17 cellular contexts compared by ENCODE assay signal in the genomic region with DNA sequence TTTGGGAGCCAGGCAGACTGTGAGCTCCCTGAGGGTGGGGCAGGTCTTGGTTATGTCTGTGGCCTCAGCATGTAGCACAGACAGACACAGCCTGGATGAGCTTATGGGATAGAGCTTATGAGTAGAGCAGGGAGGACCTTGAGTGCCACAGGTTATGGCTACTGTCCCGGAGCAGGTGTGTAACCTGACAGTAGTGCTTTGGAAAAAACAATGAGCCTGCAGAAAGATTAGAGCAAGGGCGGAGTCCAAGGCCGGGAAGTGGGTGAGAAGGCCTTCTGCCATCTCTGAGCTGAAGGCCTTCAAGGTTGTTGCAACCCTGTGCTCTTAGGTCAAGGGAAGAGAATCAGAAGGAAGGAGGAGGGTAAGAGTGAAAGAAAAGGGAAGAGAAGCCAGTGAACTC. TPM values are rescaled to one million over a fixed set of nuclear protein-coding genes. Genes with fewer than 3 reads are reported as not detected.
DNase-seq lines count a peak whose midpoint lies in the region; ATAC-seq and TF ChIP-seq lines count a peak whose summit lies in the region.
"Had no signal": no experiment of that assay in that cellular context is flagged by ENCODE, and none has a peak within 500 bp of the region (broad histone marks: within the 10 kb centered on the region; RNA-seq: fewer than 3 reads in every experiment).

No MANE protein-coding gene starts in this region.

- CTCF ChIA-PET in activated B cell treated with CpG ODN at 0.5 μM for 24 hours (lab: Charles Lee): interaction anchor here (1.4 to 3.1 kb wide), 2 partner anchors 15 to 35 kb away, joined by 4 to 13 read pairs; a partner anchor contains a TSS
- CTCF ChIA-PET in CD4-positive, alpha-beta T cell (lab: Charles Lee): no interaction called here

- H3K27me3 Mint-ChIP-seq in activated B cell treated with CpG ODN at 0.5 μM for 24 hours (no peaks in the 10 kb centered on the region), type B pancreatic cell (no peaks in the 10 kb centered on the region)
- no peaks in the 10 kb centered on the region for H3K27me3 Mint-ChIP-seq in CD4-positive, alpha-beta T cell
- H3K27me3 Mint-ChIP-seq: activated CD4-positive, alpha-beta memory T cell treated with anti-CD3 and anti-CD28 coated beads, Interleukin-2, amount 10 ng/mL, durations not matched to agents 7 days and 5 days; activated T-helper 17 cell treated with anti-CD3 and anti-CD28 coated beads, Interleukin-2, amount 50 U/mL, for 72 hours had no signal

- TF ChIP-seq POLR2A in prostate gland (IDR thresholded peaks at IDR 0.05): no peak

- H3K27ac Mint-ChIP-seq in activated naive CD4-positive, alpha-beta T cell treated with anti-CD3 and anti-CD28 coated beads, Interleukin-2, amount 50 U/mL, for 72 hours: peak overlapping the region; percentile 10 to 58
- peak overlapping the region; percentile 70 for H3K27ac Mint-ChIP-seq in activated B cell treated with CpG ODN at 0.5 μM for 24 hours
- peak overlapping the region; percentile 68 for H3K27ac Mint-ChIP-seq in type B pancreatic cell
- H3K27ac Mint-ChIP-seq in CD4-positive, alpha-beta T cell: no peak overlapping the region
- H3K27ac Mint-ChIP-seq: activated CD4-positive, alpha-beta memory T cell treated with anti-CD3 and anti-CD28 coated beads, Interleukin-2, amount 10 ng/mL, durations not matched to agents 7 days and 5 days; activated T-helper 17 cell treated with anti-CD3 and anti-CD28 coated beads, Interleukin-2, amount 50 U/mL, for 72 hours had no signal

- H3K4me3 ChIP-seq in lower lobe of right lung (no peak overlapping the region), prostate gland (no peak overlapping the region)
- H3K4me3 ChIP-seq: PC-9, tibial nerve had no signal

- H3K36me3 Mint-ChIP-seq in activated naive CD4-positive, alpha-beta T cell treated with anti-CD3 and anti-CD28 coated beads, Interleukin-2, amount 50 U/mL, for 72 hours: no peaks in the 10 kb centered on the region
- H3K36me3 Mint-ChIP-seq in activated B cell treated with CpG ODN at 0.5 μM for 24 hours (ENCODE audit: low read depth): peaks cover 70% of the 10 kb centered on the region
- peaks cover 16% of the 10 kb centered on the region for H3K36me3 Mint-ChIP-seq in type B pancreatic cell
- H3K36me3 Mint-ChIP-seq in CD4-positive, alpha-beta T cell (ENCODE audit: low read depth): peaks cover 29% of the 10 kb centered on the region

- no peak for TF ChIP-seq CTCF in activated B cell treated with CpG ODN at 0.5 μM for 24 hours (IDR thresholded peaks at IDR 0.05)
- TF ChIP-seq CTCF in lower lobe of right lung (IDR thresholded peaks at IDR 0.05): no peak
- TF ChIP-seq CTCF in type B pancreatic cell (conservative IDR thresholded peaks at IDR 0.05): no peak
- no peak for TF ChIP-seq CTCF in CD4-positive, alpha-beta T cell (IDR thresholded peaks at IDR 0.05)
- TF ChIP-seq CTCF in prostate gland (IDR thresholded peaks at IDR 0.05): no peak

- H3K27me3 ChIP-seq in lower lobe of right lung (ENCODE audit: low read depth): no peaks in the 10 kb centered on the region
- no peaks in the 10 kb centered on the region for H3K27me3 ChIP-seq in CD4-positive, alpha-beta T cell (ENCODE audit: control insufficient read depth, insufficient read depth, low read length)
- H3K27me3 ChIP-seq in prostate gland (replicated peaks; ENCODE audit: insufficient read depth): no peaks in the 10 kb centered on the region
- H3K27me3 ChIP-seq: tibial nerve had no signal

- intact Hi-C loops in activated B cell treated with CpG ODN at 0.5 μM for 24 hours (cut with micrococcal nuclease) (no loop called here), lower lobe of right lung (cut with DNase I) (no loop called here), prostate gland (cut with DNase I) (no loop called here)
- intact Hi-C loops in CD4-positive, alpha-beta T cell (cut with DNase I, micrococcal nuclease): no loop called here

- H3K27ac ChIP-seq in lower lobe of right lung (no peak overlapping the region), prostate gland (peak overlapping the region in 1 of 2 donors; percentile 12)
- H3K27ac ChIP-seq in CD4-positive, alpha-beta T cell (ENCODE audit: low read depth, low read length): no peak overlapping the region
- H3K27ac ChIP-seq: PC-9, tibial nerve had no signal

- WGBS in prostate gland: 84% methylated on average over 3 of the region's 3 CpGs

- H3K4me1 ChIP-seq in lower lobe of right lung (peaks cover 13% of the 10 kb centered on the region), prostate gland (replicated peaks) (peaks cover 10% of the 10 kb centered on the region)

- ATAC-seq in activated naive CD4-positive, alpha-beta T cell treated with anti-CD3 and anti-CD28 coated beads, Interleukin-2, amount 50 U/mL, for 72 hours: no peak
- ATAC-seq in activated B cell treated with CpG ODN at 0.5 μM for 24 hours (ENCODE audit: low read depth): no peak
- ATAC-seq in lower lobe of right lung: no peak
- ATAC-seq in CD4-positive, alpha-beta T cell (ENCODE audit: poor library complexity): no peak

- no peak for DNase-seq in activated naive CD4-positive, alpha-beta T cell treated with anti-CD3 and anti-CD28 coated beads, Interleukin-2, amount 50 U/mL, for 72 hours (ENCODE audit: low spot score in 2 of 2)
- DNase-seq in activated naive CD4-positive, alpha-beta T cell (lab: John Stamatoyannopoulos, UW): no peak
- no peak for DNase-seq in activated B cell treated with CpG ODN at 0.5 μM for 24 hours
- DNase-seq in lower lobe of right lung: peak; percentile 43
- no peak for DNase-seq in type B pancreatic cell (ENCODE audit: extremely low spot score, unreplicated experiment)
- no peak for DNase-seq in CD4-positive, alpha-beta T cell
- DNase-seq in prostate gland (ENCODE audit: low spot score): no peak
- no peak for DNase-seq in NCI-H2107 treated with DMSO at 0.1 percent for 48 hours (lab: John Stamatoyannopoulos, UW; ENCODE audit: unreplicated experiment)
- DNase-seq: activated CD4-positive, alpha-beta memory T cell treated with anti-CD3 and anti-CD28 coated beads, Interleukin-2, amount 10 ng/mL, durations not matched to agents 7 days and 5 days; amygdala; GOT3; NCI-H146; PC-9; retina; stimulated activated naive CD4-positive, alpha-beta T cell had no signal

- H3K4me1 Mint-ChIP-seq in activated B cell treated with CpG ODN at 0.5 μM for 24 hours (peaks cover 42% of the 10 kb centered on the region), type B pancreatic cell (ENCODE audit: unreplicated experiment) (peaks cover 21% of the 10 kb centered on the region)
- peaks cover 10% of the 10 kb centered on the region for H3K4me1 Mint-ChIP-seq in CD4-positive, alpha-beta T cell (ENCODE audit: low read depth)

- H3K9me3 ChIP-seq in lower lobe of right lung (no peaks in the 10 kb centered on the region), prostate gland (no peaks in the 10 kb centered on the region)
- no peaks in the 10 kb centered on the region for H3K9me3 ChIP-seq in CD4-positive, alpha-beta T cell (ENCODE audit: control insufficient read depth, low read length)
- H3K9me3 ChIP-seq: tibial nerve had no signal

- POLR2A ChIA-PET in activated B cell treated with CpG ODN at 0.5 μM for 24 hours (lab: Charles Lee): interaction anchor here (2.9 kb wide), 1 partner anchor 15 kb away, joined by 12 read pairs; no protein-coding TSS in a partner anchor
- POLR2A ChIA-PET in CD4-positive, alpha-beta T cell (lab: Charles Lee): interaction anchor here (4.8 kb wide), 1 partner anchor 16 kb away, joined by 18 read pairs; a partner anchor contains a TSS

- H3K4me3 Mint-ChIP-seq in activated B cell treated with CpG ODN at 0.5 μM for 24 hours (no peak overlapping the region), type B pancreatic cell (no peak overlapping the region)
- no peak overlapping the region for H3K4me3 Mint-ChIP-seq in CD4-positive, alpha-beta T cell
- H3K4me3 Mint-ChIP-seq: activated CD4-positive, alpha-beta memory T cell treated with anti-CD3 and anti-CD28 coated beads, Interleukin-2, amount 10 ng/mL, durations not matched to agents 7 days and 5 days; activated T-helper 17 cell treated with anti-CD3 and anti-CD28 coated beads, Interleukin-2, amount 50 U/mL, for 72 hours had no signal

- H3K36me3 ChIP-seq in lower lobe of right lung (peaks cover 64% of the 10 kb centered on the region), prostate gland (peaks cover 10 to 35% of the 10 kb centered on the region in 2 donors)

- no peaks in the 10 kb centered on the region for H3K9me3 Mint-ChIP-seq in activated naive CD4-positive, alpha-beta T cell treated with anti-CD3 and anti-CD28 coated beads, Interleukin-2, amount 50 U/mL, for 72 hours
- H3K9me3 Mint-ChIP-seq in activated B cell treated with CpG ODN at 0.5 μM for 24 hours: no peaks in the 10 kb centered on the region
- H3K9me3 Mint-ChIP-seq in type B pancreatic cell: no peaks in the 10 kb centered on the region
- no peaks in the 10 kb centered on the region for H3K9me3 Mint-ChIP-seq in CD4-positive, alpha-beta T cell
- H3K9me3 Mint-ChIP-seq: activated CD4-positive, alpha-beta memory T cell treated with anti-CD3 and anti-CD28 coated beads, Interleukin-2, amount 10 ng/mL, durations not matched to agents 7 days and 5 days; activated T-helper 17 cell treated with anti-CD3 and anti-CD28 coated beads, Interleukin-2, amount 50 U/mL, for 72 hours had no signal

RNA-seq across cellular contexts. Expression of a gene that starts 4.0 kb away (rescaled TPM):
- 1 to 10 TPM; 1.5 to 5.4 TPM for total RNA-seq in activated naive CD4-positive, alpha-beta T cell treated with anti-CD3 and anti-CD28 coated beads, Interleukin-2, amount 50 U/mL, for 72 hours
- total RNA-seq in activated B cell treated with CpG ODN at 0.5 μM for 24 hours: 14.2 and 17.9 TPM in 2 replicates
- 297 TPM for total RNA-seq in lower lobe of right lung
- 97.9 and 106 TPM in 2 replicates for total RNA-seq in type B pancreatic cell (ENCODE audit: low replicate concordance)
- 1 to 10 TPM; 8.4 to 9.5 TPM for total RNA-seq in CD4-positive, alpha-beta T cell
- total RNA-seq in prostate gland: 1,000 to 10,000 TPM; 2,153 to 2,440 TPM

RNA-seq across cellular contexts. Expression of a gene that starts 16.7 kb away (rescaled TPM):
- 10 to 100 TPM; 20.9 to 32.0 TPM for total RNA-seq in activated naive CD4-positive, alpha-beta T cell treated with anti-CD3 and anti-CD28 coated beads, Interleukin-2, amount 50 U/mL, for 72 hours
- 96.7 and 115 TPM in 2 replicates for total RNA-seq in activated B cell treated with CpG ODN at 0.5 μM for 24 hours
- total RNA-seq in lower lobe of right lung: 190 TPM
- total RNA-seq in type B pancreatic cell (ENCODE audit: low replicate concordance): 53.1 and 62.0 TPM in 2 replicates
- 100 to 1,000 TPM; 197 to 200 TPM for total RNA-seq in CD4-positive, alpha-beta T cell
- total RNA-seq in prostate gland: 100 to 1,000 TPM in 1 of 2 donors, 10 to 100 TPM in 1; 69.5 to 144 TPM

RNA-seq across cellular contexts. Expression of a gene that starts 36.7 kb away (rescaled TPM):
- 100 to 1,000 TPM; 126 to 201 TPM for total RNA-seq in activated naive CD4-positive, alpha-beta T cell treated with anti-CD3 and anti-CD28 coated beads, Interleukin-2, amount 50 U/mL, for 72 hours
- 274 and 341 TPM in 2 replicates for total RNA-seq in activated B cell treated with CpG ODN at 0.5 μM for 24 hours
- 50.2 TPM for total RNA-seq in lower lobe of right lung
- total RNA-seq in type B pancreatic cell (ENCODE audit: low replicate concordance): 54.6 and 61.1 TPM in 2 replicates
- 100 to 1,000 TPM; 229 to 247 TPM for total RNA-seq in CD4-positive, alpha-beta T cell
- 10 to 100 TPM; 38.5 to 45.7 TPM for total RNA-seq in prostate gland

RNA-seq across cellular contexts. Expression of a gene that starts 37.3 kb away (rescaled TPM):
- total RNA-seq in activated naive CD4-positive, alpha-beta T cell treated with anti-CD3 and anti-CD28 coated beads, Interleukin-2, amount 50 U/mL, for 72 hours: 10 to 100 TPM; 13.3 to 21.6 TPM
- total RNA-seq in activated B cell treated with CpG ODN at 0.5 μM for 24 hours (18.7 and 22.3 TPM in 2 replicates), lower lobe of right lung (28.9 TPM), type B pancreatic cell (ENCODE audit: low replicate concordance) (29.0 and 34.7 TPM in 2 replicates), prostate gland (10 to 100 TPM in 1 of 2 donors, 1 to 10 TPM in 1; 9.4 to 24.8 TPM)
- 10 to 100 TPM; 12.9 to 15.8 TPM for total RNA-seq in CD4-positive, alpha-beta T cell

RNA-seq across cellular contexts. Expression of a gene that starts 51.1 kb away (rescaled TPM):
- 10 to 100 TPM; 63.4 to 64.5 TPM for total RNA-seq in activated naive CD4-positive, alpha-beta T cell treated with anti-CD3 and anti-CD28 coated beads, Interleukin-2, amount 50 U/mL, for 72 hours
- total RNA-seq in activated B cell treated with CpG ODN at 0.5 μM for 24 hours: 71.3 and 78.7 TPM in 2 replicates
- total RNA-seq in lower lobe of right lung: 78.2 TPM
- total RNA-seq in type B pancreatic cell (ENCODE audit: low replicate concordance): 94.5 and 101 TPM in 2 replicates
- total RNA-seq in CD4-positive, alpha-beta T cell: 10 to 100 TPM; 44.3 to 45.6 TPM
- total RNA-seq in prostate gland: 100 to 1,000 TPM in 1 of 2 donors, 10 to 100 TPM in 1; 72.5 to 126 TPM
